24 cellular contexts compared by ENCODE assay signal in genomic region chr11:92752122-92752521, GRCh38.
"Had no signal": no experiment of that assay in that cellular context is flagged by ENCODE, and none has a peak within 500 bp of the region (broad histone marks: within the 10 kb centered on the region; RNA-seq: fewer than 3 reads in every experiment).

No MANE protein-coding gene starts in this region.

- DNase-seq: dorsolateral prefrontal cortex; effector CD4-positive, alpha-beta T cell; hypothalamus; immature natural killer cell; islet precursor cell; kidney glomerular epithelial cell; left ventricle myocardium superior; lower lobe of right lung; naive B cell; sigmoid colon; stimulated activated CD4-positive, alpha-beta T cell treated with anti-CD3 and anti-CD28 coated beads, Interleukin-15, amount 100 ng/mL, for 24 hours; stimulated activated CD4-positive, alpha-beta T cell treated with anti-CD3 and anti-CD28 coated beads, Interleukin-4, amount 100 ng/mL, for 1 hour; stimulated activated CD8-positive, alpha-beta memory T cell treated with anti-CD3 and anti-CD28 coated beads, Interleukin-4, amount 100 ng/mL, for 48 hours; stimulated activated naive CD4-positive, alpha-beta T cell; stimulated activated naive CD8-positive, alpha-beta T cell treated with anti-CD3 and anti-CD28 coated beads, Interleukin-15, amount 100 ng/mL, for 72 hours; trophoblast cell had no signal

- H3K4me3 ChIP-seq: dorsolateral prefrontal cortex, lower lobe of right lung, right atrium auricular region, sigmoid colon, suprapubic skin, vagina had no signal

- H3K4me1 ChIP-seq: lower lobe of right lung, parathyroid adenoma, right atrium auricular region, suprapubic skin, vagina had no signal

- H3K79me2 ChIP-seq: parathyroid adenoma had no signal

- H3K36me3 ChIP-seq: lower lobe of right lung, neutrophil, right atrium auricular region, sigmoid colon, suprapubic skin, vagina had no signal

- FAIRE-seq: colon, frontal cortex had no signal

- H3K9me3 ChIP-seq: lower lobe of right lung, neutrophil, right atrium auricular region, sigmoid colon, suprapubic skin, vagina had no signal

- H3K27me3 ChIP-seq: neutrophil, right atrium auricular region, sigmoid colon, suprapubic skin, vagina had no signal

- H3K9ac ChIP-seq: parathyroid adenoma had no signal

- ATAC-seq: left ventricle myocardium superior; lower lobe of right lung; natural killer cell treated with Interleukin-12 subunit alpha and Interleukin-12 subunit beta and Interleukin-15 and Interleukin-18, amount 100 ng/mL, for 72 hours; stimulated activated naive CD8-positive, alpha-beta T cell treated with anti-CD3 and anti-CD28 coated beads, Interleukin-15, amount 100 ng/mL, for 72 hours had no signal

- H3K27ac ChIP-seq: dorsolateral prefrontal cortex, lower lobe of right lung, neutrophil, parathyroid adenoma, right atrium auricular region, sigmoid colon, suprapubic skin, vagina had no signal

- H2AFZ ChIP-seq: parathyroid adenoma had no signal
